16 cellular contexts compared by ENCODE assay signal in the genomic region with DNA sequence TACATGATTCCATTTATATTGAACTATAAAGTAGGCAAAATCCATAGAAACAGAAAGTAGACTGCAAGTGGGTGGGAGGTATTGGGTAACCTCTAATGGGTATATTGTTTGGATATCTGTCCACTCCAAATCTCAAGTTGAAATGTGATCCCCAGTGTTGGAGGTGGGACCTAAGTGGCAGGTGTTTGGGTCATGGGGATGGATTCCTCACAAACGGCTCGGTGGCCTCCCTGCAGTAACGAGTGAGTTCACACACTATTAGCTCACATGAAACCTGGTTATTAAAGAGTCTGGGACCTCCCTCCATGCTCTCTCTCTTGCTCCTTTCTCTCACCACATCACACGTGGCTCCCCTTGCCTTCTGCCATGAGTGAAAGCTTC. TPM values are rescaled to one million over a fixed set of nuclear protein-coding genes. Genes with fewer than 3 reads are reported as not detected.
DNase-seq lines count a peak whose midpoint lies in the region; ATAC-seq and TF ChIP-seq lines count a peak whose summit lies in the region.
"Had no signal": no experiment of that assay in that cellular context is flagged by ENCODE, and none has a peak within 500 bp of the region (broad histone marks: within the 10 kb centered on the region; RNA-seq: fewer than 3 reads in every experiment).

No MANE protein-coding gene starts in this region.

- POLR2A ChIA-PET in HEK293 (lab: Yijun Ruan, JAX), result no interaction called here

- no peaks in the 10 kb centered on the region for H3K9me3 Mint-ChIP-seq in CD4-positive, CD25-positive, alpha-beta regulatory T cell
- H3K9me3 Mint-ChIP-seq in stimulated activated memory B cell treated with anti-CD40 and anti-IgM and Interleukin-4, amounts not matched to agents 10 μg/mL and 1 μg/mL and 100 μg/mL, for 72 hours, result no peaks in the 10 kb centered on the region
- H3K9me3 Mint-ChIP-seq: activated T-helper 17 cell treated with anti-CD3 and anti-CD28 coated beads, Interleukin-2, amount 50 U/mL, for 72 hours; T-helper 2 cell treated with Interferon-gamma antibody and Interleukin-4, amounts not matched to agents 5 μg/mL and 100 μg/mL, for 36 hours had no signal

- no peaks in the 10 kb centered on the region for H3K4me1 ChIP-seq in CD4-positive, CD25-positive, alpha-beta regulatory T cell (ENCODE audit: control insufficient read depth, insufficient read depth, low read length, poor library complexity, severe bottlenecking)
- H3K4me1 ChIP-seq in HEK293 (ENCODE audit: control insufficient read depth, insufficient read depth, low read length), result no peaks in the 10 kb centered on the region

- peak overlapping the region in 2 of 3 donors; percentile 8 to 72 for H3K27ac Mint-ChIP-seq in CD4-positive, CD25-positive, alpha-beta regulatory T cell
- no peak overlapping the region for H3K27ac Mint-ChIP-seq in stimulated activated memory B cell treated with anti-CD40 and anti-IgM and Interleukin-4, amounts not matched to agents 10 μg/mL and 1 μg/mL and 100 μg/mL, for 72 hours
- H3K27ac Mint-ChIP-seq: activated T-helper 17 cell treated with anti-CD3 and anti-CD28 coated beads, Interleukin-2, amount 50 U/mL, for 72 hours; T-helper 2 cell treated with Interferon-gamma antibody and Interleukin-4, amounts not matched to agents 5 μg/mL and 100 μg/mL, for 36 hours had no signal

- no peak overlapping the region for H3K27ac ChIP-seq in CD4-positive, CD25-positive, alpha-beta regulatory T cell (ENCODE audit: insufficient read depth, low read length, poor library complexity, severe bottlenecking)
- no peak overlapping the region for H3K27ac ChIP-seq in HEK293 (ENCODE audit: extremely low read depth, low read depth, low read length)
- H3K27ac ChIP-seq: HL-60 had no signal

- no peaks in the 10 kb centered on the region for H3K9me3 ChIP-seq in CD4-positive, CD25-positive, alpha-beta regulatory T cell (ENCODE audit: control insufficient read depth in 2 of 2, low read length in 2 of 2)
- H3K9me3 ChIP-seq in HEK293 (ENCODE audit: control insufficient read depth, insufficient read depth, low read depth, low read length), result no peaks in the 10 kb centered on the region

- no peak for ATAC-seq in CD4-positive, CD25-positive, alpha-beta regulatory T cell (ENCODE audit: low read depth in 2 of 2)
- ATAC-seq in stimulated activated memory B cell treated with anti-CD40 and anti-IgM and Interleukin-4, amounts not matched to agents 10 μg/mL and 1 μg/mL and 100 μg/mL, for 72 hours, result no peak
- ATAC-seq: activated T-helper 17 cell treated with anti-CD3 and anti-CD28 coated beads, Interleukin-2, amount 50 U/mL, for 72 hours had no signal

- DNase-seq in CD4-positive, CD25-positive, alpha-beta regulatory T cell, result no peak
- peak; percentile 81 for DNase-seq in NCI-H345 (lab: John Stamatoyannopoulos, UW)
- DNase-seq in left kidney (ENCODE audit: low read depth, low spot score), result peak; percentile 25
- DNase-seq in DMS114 treated with DMSO at 0.1 percent for 48 hours (lab: John Stamatoyannopoulos, UW; ENCODE audit: unreplicated experiment), result no peak
- no peak for DNase-seq in NOMO-1 treated with DMSO at 0.1 percent for 48 hours (lab: John Stamatoyannopoulos, UW; ENCODE audit: unreplicated experiment)
- no peak for DNase-seq in mesenteric fat pad (ENCODE audit: low spot score)
- DNase-seq: activated CD4-positive, alpha-beta T cell treated with anti-CD3 and anti-CD28 coated beads for 36 hours; AML-193; posterior cingulate gyrus; stimulated activated CD8-positive, alpha-beta memory T cell treated with anti-CD3 and anti-CD28 coated beads, Interleukin-4, amount 100 ng/mL, for 48 hours had no signal

- CTCF ChIA-PET in HEK293 (lab: Yijun Ruan, JAX), result interaction anchor here (1.1 kb wide), 1 partner anchor 26 kb away, joined by 4 read pairs; no protein-coding TSS in a partner anchor

- peaks cover 80% of the 10 kb centered on the region for H3K36me3 ChIP-seq in CD4-positive, CD25-positive, alpha-beta regulatory T cell (ENCODE audit: control insufficient read depth, insufficient read depth, low read length)
- H3K36me3 ChIP-seq in HEK293 (ENCODE audit: control insufficient read depth in 2 of 2, insufficient read depth in 1 of 2, low read length in 2 of 2), result peaks cover 60 to 91% of the 10 kb centered on the region in 2 experiments

- TF ChIP-seq CTCF in HEK293 (tag by site-specific recombination; IDR thresholded peaks at IDR 0.05), result no peak

- no peaks in the 10 kb centered on the region for H3K27me3 ChIP-seq in CD4-positive, CD25-positive, alpha-beta regulatory T cell (ENCODE audit: control insufficient read depth, insufficient read depth, low read length)

- H3K4me3 ChIP-seq in CD4-positive, CD25-positive, alpha-beta regulatory T cell (ENCODE audit: low read depth, low read length), result no peak overlapping the region
- H3K4me3 ChIP-seq in HEK293 (ENCODE audit: low read depth, low read length), result no peak overlapping the region

- peaks cover 46% of the 10 kb centered on the region for H3K36me3 Mint-ChIP-seq in CD4-positive, CD25-positive, alpha-beta regulatory T cell
- peaks cover 56% of the 10 kb centered on the region for H3K36me3 Mint-ChIP-seq in stimulated activated memory B cell treated with anti-CD40 and anti-IgM and Interleukin-4, amounts not matched to agents 10 μg/mL and 1 μg/mL and 100 μg/mL, for 72 hours

- H3K4me3 Mint-ChIP-seq in CD4-positive, CD25-positive, alpha-beta regulatory T cell, result no peak overlapping the region
- H3K4me3 Mint-ChIP-seq in stimulated activated memory B cell treated with anti-CD40 and anti-IgM and Interleukin-4, amounts not matched to agents 10 μg/mL and 1 μg/mL and 100 μg/mL, for 72 hours, result no peak overlapping the region
- H3K4me3 Mint-ChIP-seq: activated CD4-positive, alpha-beta T cell treated with anti-CD3 and anti-CD28 coated beads for 36 hours; activated T-helper 17 cell treated with anti-CD3 and anti-CD28 coated beads, Interleukin-2, amount 50 U/mL, for 72 hours; T-helper 2 cell treated with Interferon-gamma antibody and Interleukin-4, amounts not matched to agents 5 μg/mL and 100 μg/mL, for 36 hours had no signal

- peaks cover 0 to 3% (median 0%) of the 10 kb centered on the region in 4 donors for H3K4me1 Mint-ChIP-seq in CD4-positive, CD25-positive, alpha-beta regulatory T cell
- H3K4me1 Mint-ChIP-seq in stimulated activated memory B cell treated with anti-CD40 and anti-IgM and Interleukin-4, amounts not matched to agents 10 μg/mL and 1 μg/mL and 100 μg/mL, for 72 hours, result peaks cover 25% of the 10 kb centered on the region
- H3K4me1 Mint-ChIP-seq: activated CD4-positive, alpha-beta T cell treated with anti-CD3 and anti-CD28 coated beads for 36 hours; activated T-helper 17 cell treated with anti-CD3 and anti-CD28 coated beads, Interleukin-2, amount 50 U/mL, for 72 hours had no signal

- H3K27me3 Mint-ChIP-seq in CD4-positive, CD25-positive, alpha-beta regulatory T cell, result no peaks in the 10 kb centered on the region
- no peaks in the 10 kb centered on the region for H3K27me3 Mint-ChIP-seq in stimulated activated memory B cell treated with anti-CD40 and anti-IgM and Interleukin-4, amounts not matched to agents 10 μg/mL and 1 μg/mL and 100 μg/mL, for 72 hours
- H3K27me3 Mint-ChIP-seq: activated CD4-positive, alpha-beta T cell treated with anti-CD3 and anti-CD28 coated beads for 36 hours; activated T-helper 17 cell treated with anti-CD3 and anti-CD28 coated beads, Interleukin-2, amount 50 U/mL, for 72 hours had no signal

TF ChIP-seq in HEK293, 187 proteins besides CTCF, POLR2A, EP300 and RAD21 (continues in another document):
- no peak for TF ChIP-seq ZNF140 (tag by site-specific recombination; IDR thresholded peaks at IDR 0.05)
- 0 out of 2 replicates have a peak, but pooled peaks have one; percentile 33 for TF ChIP-seq ZFHX2 (tag by site-specific recombination; conservative IDR thresholded peaks at IDR 0.05)
- no peak for TF ChIP-seq ZNF558 (tag by site-specific recombination; IDR thresholded peaks at IDR 0.05)
- TF ChIP-seq PRDM1 (tag by site-specific recombination; IDR thresholded peaks at IDR 0.05), result peak; percentile 74
- no peak for TF ChIP-seq WT1 (tag by site-specific recombination; IDR thresholded peaks at IDR 0.05)
- TF ChIP-seq, protein P1, sequence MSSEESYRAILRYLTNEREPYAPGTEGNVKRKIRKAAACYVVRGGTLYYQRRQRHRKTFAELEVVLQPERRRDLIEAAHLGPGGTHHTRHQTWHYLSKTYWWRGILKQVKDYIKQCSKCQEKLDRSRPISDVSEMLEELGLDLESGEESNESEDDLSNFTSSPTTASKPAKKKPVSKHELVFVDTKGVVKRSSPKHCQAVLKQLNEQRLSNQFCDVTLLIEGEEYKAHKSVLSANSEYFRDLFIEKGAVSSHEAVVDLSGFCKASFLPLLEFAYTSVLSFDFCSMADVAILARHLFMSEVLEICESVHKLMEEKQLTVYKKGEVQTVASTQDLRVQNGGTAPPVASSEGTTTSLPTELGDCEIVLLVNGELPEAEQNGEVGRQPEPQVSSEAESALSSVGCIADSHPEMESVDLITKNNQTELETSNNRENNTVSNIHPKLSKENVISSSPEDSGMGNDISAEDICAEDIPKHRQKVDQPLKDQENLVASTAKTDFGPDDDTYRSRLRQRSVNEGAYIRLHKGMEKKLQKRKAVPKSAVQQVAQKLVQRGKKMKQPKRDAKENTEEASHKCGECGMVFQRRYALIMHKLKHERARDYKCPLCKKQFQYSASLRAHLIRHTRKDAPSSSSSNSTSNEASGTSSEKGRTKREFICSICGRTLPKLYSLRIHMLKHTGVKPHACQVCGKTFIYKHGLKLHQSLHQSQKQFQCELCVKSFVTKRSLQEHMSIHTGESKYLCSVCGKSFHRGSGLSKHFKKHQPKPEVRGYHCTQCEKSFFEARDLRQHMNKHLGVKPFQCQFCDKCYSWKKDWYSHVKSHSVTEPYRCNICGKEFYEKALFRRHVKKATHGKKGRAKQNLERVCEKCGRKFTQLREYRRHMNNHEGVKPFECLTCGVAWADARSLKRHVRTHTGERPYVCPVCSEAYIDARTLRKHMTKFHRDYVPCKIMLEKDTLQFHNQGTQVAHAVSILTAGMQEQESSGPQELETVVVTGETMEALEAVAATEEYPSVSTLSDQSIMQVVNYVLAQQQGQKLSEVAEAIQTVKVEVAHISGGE (tag by site-specific recombination; conservative IDR thresholded peaks at IDR 0.05; ENCODE audit: low read depth), result no peak
- no peak for TF ChIP-seq ZNF571 (tag by site-specific recombination; IDR thresholded peaks at IDR 0.05)
- TF ChIP-seq SP7 (tag by site-specific recombination; IDR thresholded peaks at IDR 0.05), result peak; percentile 90
- TF ChIP-seq GLIS2 (tag by site-specific recombination; IDR thresholded peaks at IDR 0.05), result 0 out of 2 replicates have a peak, but pooled peaks have one; percentile 14

RNA-seq across cellular contexts. Expression of a gene that starts 31.8 kb away (rescaled TPM):
- 24.6 TPM for total RNA-seq in CD4-positive, CD25-positive, alpha-beta regulatory T cell
- 10 to 100 TPM; 45.9 to 61.6 (median 54.0) TPM for polyA plus RNA-seq in CD4-positive, CD25-positive, alpha-beta regulatory T cell
- total RNA-seq in mesenteric fat pad, result 26.6 TPM

RNA-seq across cellular contexts. Expression of a gene that starts 43.4 kb away (rescaled TPM):
- not detected for total RNA-seq in CD4-positive, CD25-positive, alpha-beta regulatory T cell
- polyA plus RNA-seq in CD4-positive, CD25-positive, alpha-beta regulatory T cell, result under 1 TPM in 1 of 4 donors, not detected in 3; 0.21 TPM
- not detected for total RNA-seq in mesenteric fat pad
- total RNA-seq: activated CD4-positive, alpha-beta T cell treated with anti-CD3 and anti-CD28 coated beads for 36 hours; activated T-helper 17 cell treated with anti-CD3 and anti-CD28 coated beads, Interleukin-2, amount 50 U/mL, for 72 hours; urinary bladder had no signal

Comparison
In these comparisons a context has a peak if more than half of its experiments do, and no peak if none do; other contexts are left out.
1. DNase-seq: peak in NCI-H345 (single experiment) and left kidney (single experiment); none in CD4-positive, CD25-positive, alpha-beta regulatory T cell (0 of 3), DMS114 treated with DMSO at 0.1 percent for 48 hours (single experiment), NOMO-1 treated with DMSO at 0.1 percent for 48 hours (single experiment) and mesenteric fat pad (single experiment).